ENCODE assay signal across 10 cellular contexts in the genomic region with DNA sequence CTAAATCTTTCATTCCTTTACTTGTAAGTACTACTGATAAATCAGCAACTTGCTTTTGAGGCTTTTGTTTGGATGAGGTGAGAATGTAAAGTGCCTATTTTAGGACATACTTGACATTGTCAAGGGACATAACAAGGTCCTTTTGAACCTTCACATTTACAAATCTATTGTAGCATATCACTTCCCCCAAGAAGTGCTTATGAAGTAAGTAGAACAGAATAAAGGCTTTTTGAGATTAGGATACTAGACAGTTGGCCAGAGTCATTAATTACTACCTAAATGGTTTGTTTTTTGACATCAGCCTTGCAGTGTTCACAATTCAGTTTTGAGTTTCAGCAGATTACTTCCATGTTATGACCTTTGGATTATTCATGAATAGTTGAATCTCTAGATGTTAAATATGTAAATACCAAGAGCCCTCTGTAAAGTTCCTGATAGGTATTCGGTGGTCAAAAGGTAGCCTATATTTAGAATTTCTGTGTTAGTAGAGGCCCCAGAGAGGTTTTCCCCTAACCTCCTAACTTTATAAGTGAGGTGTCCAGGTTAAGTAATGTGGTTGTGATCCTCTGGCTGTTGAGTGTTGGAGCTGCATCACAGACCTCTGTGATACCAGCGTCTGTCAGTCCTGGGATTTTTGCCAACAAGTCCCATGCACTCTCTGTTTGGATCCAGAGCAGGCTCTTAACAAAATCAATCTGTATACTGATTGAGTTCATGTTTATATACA.
DNase-seq lines count a peak whose midpoint lies in the region; ATAC-seq and TF ChIP-seq lines count a peak whose summit lies in the region.
"Had no signal": no experiment of that assay in that cellular context is flagged by ENCODE, and none has a peak within 500 bp of the region (broad histone marks: within the 10 kb centered on the region; RNA-seq: fewer than 3 reads in every experiment).

No MANE protein-coding gene starts in this region.

- peaks cover 40% of the 10 kb centered on the region for H3K4me1 Mint-ChIP-seq in GM23338
- H3K4me1 Mint-ChIP-seq in CD8-positive, alpha-beta memory T cell, result peaks cover 22 to 35% (median 24%) of the 10 kb centered on the region in 3 donors

- H3K27me3 ChIP-seq in GM23338 (ENCODE audit: insufficient read depth), result no peaks in the 10 kb centered on the region
- H3K27me3 ChIP-seq in gastrocnemius medialis, result no peaks in the 10 kb centered on the region
- H3K27me3 ChIP-seq in CD8-positive, alpha-beta memory T cell (ENCODE audit: insufficient read depth, low read length, poor library complexity, severe bottlenecking), result no peaks in the 10 kb centered on the region
- H3K27me3 ChIP-seq: foreskin keratinocyte had no signal

- in situ Hi-C loops in gastrocnemius medialis (cut with MboI; ENCODE audit: low sequenced_read_pairs in 4 of 4), result no loop called here

- peak overlapping the region; percentile 4 for H3K27ac Mint-ChIP-seq in GM23338
- no peak overlapping the region for H3K27ac Mint-ChIP-seq in CD8-positive, alpha-beta memory T cell
- H3K27ac Mint-ChIP-seq: activated T-cell treated with anti-CD3 and anti-CD28 coated beads, Interleukin-2, amount 50 U/mL, for 24 hours had no signal

- POLR2A ChIA-PET in CD8-positive, alpha-beta memory T cell (lab: Charles Lee), result no interaction called here

- no peaks in the 10 kb centered on the region for H3K36me3 ChIP-seq in GM23338 (ENCODE audit: insufficient read depth)
- H3K36me3 ChIP-seq in gastrocnemius medialis, result no peaks in the 10 kb centered on the region
- H3K36me3 ChIP-seq in CD8-positive, alpha-beta memory T cell (ENCODE audit: insufficient read depth, low read length), result no peaks in the 10 kb centered on the region

- no peak; the same call in 2 of the 3 replicates for ATAC-seq in GM23338
- peak; percentile 68 to 77 for ATAC-seq in gastrocnemius medialis
- ATAC-seq: foreskin keratinocyte had no signal

- no peak overlapping the region for H2AFZ ChIP-seq in GM23338

- H3K4me2 ChIP-seq in GM23338, result peak overlapping the region; percentile 33; the same call in 1 of the 2 replicates

- no peak overlapping the region for H3K4me3 ChIP-seq in GM23338
- H3K4me3 ChIP-seq in fibroblast of pulmonary artery (replicated peaks; ENCODE audit: low read depth, low read length), result no peak overlapping the region
- H3K4me3 ChIP-seq in gastrocnemius medialis, result no peak overlapping the region
- no peak overlapping the region for H3K4me3 ChIP-seq in CD8-positive, alpha-beta memory T cell (ENCODE audit: low read length)

- no peak overlapping the region for H3K4me3 Mint-ChIP-seq in GM23338
- H3K4me3 Mint-ChIP-seq in CD8-positive, alpha-beta memory T cell, result no peak overlapping the region
- H3K4me3 Mint-ChIP-seq: activated T-cell treated with anti-CD3 and anti-CD28 coated beads, Interleukin-2, amount 50 U/mL, for 24 hours; neural crest cell had no signal

- no peak for TF ChIP-seq POLR2A in gastrocnemius medialis (IDR thresholded peaks at IDR 0.05)

- H3K36me3 Mint-ChIP-seq in GM23338 (ENCODE audit: low read depth), result peaks cover 20% of the 10 kb centered on the region
- H3K36me3 Mint-ChIP-seq in CD8-positive, alpha-beta memory T cell, result peaks cover 6 to 21% (median 17%) of the 10 kb centered on the region in 3 donors

- CTCF ChIA-PET in CD8-positive, alpha-beta memory T cell (lab: Charles Lee), result no interaction called here

- no peaks in the 10 kb centered on the region for H3F3A ChIP-seq in GM23338 (replicated peaks; ENCODE audit: low read depth)

- DNase-seq in GM23338 (ENCODE audit: low spot score), result peak; percentile 10
- DNase-seq in NCI-H69 (lab: John Stamatoyannopoulos, UW), result peak; percentile 29
- DNase-seq in fibroblast of pulmonary artery (ENCODE audit: low read depth), result peak; percentile 51
- peak; percentile 44 to 56 for DNase-seq in gastrocnemius medialis
- DNase-seq in GOT3 (lab: John Stamatoyannopoulos, UW), result no peak
- DNase-seq in CD8-positive, alpha-beta memory T cell, result no peak
- DNase-seq in stimulated activated CD4-positive, alpha-beta T cell treated with anti-CD3 and anti-CD28 coated beads, Interleukin-1b, Interleukin-23, amount 100 ng/mL, for 48 hours, result no peak
- DNase-seq: activated T-cell treated with anti-CD3 and anti-CD28 coated beads, Interleukin-2, amount 50 U/mL, for 24 hours had no signal

- intact Hi-C loops in gastrocnemius medialis (cut with DNase I; ENCODE audit: low total_unique reads), result loop anchor here (5.0 to 10.0 kb wide), 2 partner anchors 67 to 141 kb away; a partner anchor contains a TSS

- H3K27me3 Mint-ChIP-seq in GM23338 (ENCODE audit: insufficient read depth, low read depth, poor library complexity), result no peaks in the 10 kb centered on the region
- peaks cover 0 to 1% of the 10 kb centered on the region in 2 donors for H3K27me3 Mint-ChIP-seq in CD8-positive, alpha-beta memory T cell
- H3K27me3 Mint-ChIP-seq: activated T-cell treated with anti-CD3 and anti-CD28 coated beads, Interleukin-2, amount 50 U/mL, for 24 hours had no signal

- no peaks in the 10 kb centered on the region for H4K20me1 ChIP-seq in GM23338 (replicated peaks; ENCODE audit: insufficient read depth)

- TF ChIP-seq CTCF in GM23338 (conservative IDR thresholded peaks at IDR 0.05; ENCODE audit: low read depth in 2 of 2) (no peak), fibroblast of pulmonary artery (IDR thresholded peaks at IDR 0.05; ENCODE audit: low read length, missing control alignments) (no peak), gastrocnemius medialis (IDR thresholded peaks at IDR 0.05 in 4 of 5, conservative IDR thresholded peaks at IDR 0.05 in 1 of 5) (no peak)

- peaks cover 15% of the 10 kb centered on the region for H3K9me3 Mint-ChIP-seq in GM23338
- peaks cover 2 to 13% (median 10%) of the 10 kb centered on the region in 5 donors for H3K9me3 Mint-ChIP-seq in CD8-positive, alpha-beta memory T cell

- H3K9me2 ChIP-seq in GM23338 (ENCODE audit: insufficient read depth), result no peaks in the 10 kb centered on the region

- H3K27ac ChIP-seq in GM23338 (ENCODE audit: low read depth) (no peak overlapping the region), gastrocnemius medialis (peak overlapping the region; percentile 20 to 68 (median 30))
- no peak overlapping the region for H3K27ac ChIP-seq in CD8-positive, alpha-beta memory T cell (ENCODE audit: low read depth, low read length)
- H3K27ac ChIP-seq: foreskin keratinocyte had no signal

- no peaks in the 10 kb centered on the region for H3K9me3 ChIP-seq in gastrocnemius medialis
- H3K9me3 ChIP-seq in CD8-positive, alpha-beta memory T cell (ENCODE audit: low read length), result no peaks in the 10 kb centered on the region

- H3K4me1 ChIP-seq in GM23338 (ENCODE audit: insufficient read depth), result peaks cover 39% of the 10 kb centered on the region
- peaks cover 48 to 51% of the 10 kb centered on the region in 2 donors for H3K4me1 ChIP-seq in gastrocnemius medialis
- peaks cover 11% of the 10 kb centered on the region for H3K4me1 ChIP-seq in CD8-positive, alpha-beta memory T cell (ENCODE audit: insufficient read depth, low read length)
- H3K4me1 ChIP-seq: foreskin keratinocyte had no signal

- H3K79me2 ChIP-seq in GM23338 (replicated peaks; ENCODE audit: insufficient read depth), result peaks cover 52% of the 10 kb centered on the region

Comparison
In these comparisons a context has a peak if more than half of its experiments do, and no peak if none do; other contexts are left out.
1. DNase-seq: peak in GM23338 (single experiment), NCI-H69 (single experiment), fibroblast of pulmonary artery (single experiment) and gastrocnemius medialis (2 of 2); none in GOT3 (single experiment), CD8-positive, alpha-beta memory T cell (0 of 5) and stimulated activated CD4-positive, alpha-beta T cell treated with anti-CD3 and anti-CD28 coated beads, Interleukin-1b, Interleukin-23, amount 100 ng/mL, for 48 hours (single experiment).
2. H3K27ac ChIP-seq: peak in gastrocnemius medialis (4 of 4); none in GM23338 (single experiment) and CD8-positive, alpha-beta memory T cell (single experiment).